In the genomic region with DNA sequence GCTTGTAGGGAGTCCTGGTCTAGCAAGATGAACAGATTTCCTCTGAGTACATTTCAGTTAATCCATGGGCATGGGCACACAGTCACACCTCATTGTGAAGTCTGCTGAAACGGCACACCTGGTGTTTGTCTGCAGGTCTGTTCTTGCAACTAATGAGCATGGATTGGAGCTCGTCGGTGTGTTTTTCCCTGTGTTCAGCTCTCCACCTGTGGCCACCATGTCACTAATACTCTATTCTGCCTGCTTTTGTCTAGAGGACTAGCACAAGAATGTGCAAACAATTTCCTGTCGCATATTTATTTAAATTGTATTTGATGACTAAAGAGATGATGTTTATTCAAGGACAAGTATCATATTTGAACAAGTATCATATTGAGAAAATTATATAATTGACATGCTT, we compare ENCODE assay signal across 15 cellular contexts. TPM values are rescaled to one million over a fixed set of nuclear protein-coding genes. Genes with fewer than 3 reads are reported as not detected.
DNase-seq lines count a peak whose midpoint lies in the region; FAIRE-seq and TF ChIP-seq lines count a peak whose summit lies in the region.
"Had no signal": no experiment of that assay in that cellular context is flagged by ENCODE, and none has a peak within 500 bp of the region (broad histone marks: within the 10 kb centered on the region; RNA-seq: fewer than 3 reads in every experiment).

No MANE protein-coding gene starts in this region.

- peak overlapping the region; percentile 9 for H3K4me2 ChIP-seq in skeletal muscle satellite cell (ENCODE audit: low read length)

- TF ChIP-seq CTCF in bronchial epithelial cell (IDR thresholded peaks at IDR 0.05; ENCODE audit: insufficient read depth, low read length, severe bottlenecking), result no peak
- no peak for TF ChIP-seq CTCF in WERI-Rb-1 (IDR thresholded peaks at IDR 0.05; ENCODE audit: low read depth, low read length)

- FAIRE-seq in bronchial epithelial cell (lab: Jason Lieb, UNC), result no peak

- no peak overlapping the region for H3K27ac ChIP-seq in WERI-Rb-1
- H3K27ac ChIP-seq: esophagus muscularis mucosa, thoracic aorta had no signal

- no peak overlapping the region for H3K9ac ChIP-seq in skeletal muscle satellite cell (ENCODE audit: low read depth, low read length)

- no peak overlapping the region for H3K4me3 ChIP-seq in bronchial epithelial cell (ENCODE audit: low read depth, low read length)
- no peak overlapping the region for H3K4me3 ChIP-seq in skeletal muscle satellite cell (ENCODE audit: low read length)
- no peak overlapping the region for H3K4me3 ChIP-seq in WERI-Rb-1 (ENCODE audit: low read depth, low read length)
- H3K4me3 ChIP-seq: esophagus muscularis mucosa, skin epidermis, thoracic aorta had no signal

- H3K27me3 ChIP-seq in bronchial epithelial cell (ENCODE audit: control insufficient read depth, insufficient read depth, low read length) (no peaks in the 10 kb centered on the region), skeletal muscle satellite cell (ENCODE audit: control insufficient read depth, insufficient read depth, low read length) (no peaks in the 10 kb centered on the region), WERI-Rb-1 (ENCODE audit: insufficient read depth, low read depth, severe bottlenecking) (no peaks in the 10 kb centered on the region)
- H3K27me3 ChIP-seq: esophagus muscularis mucosa had no signal

- DNase-seq in NCI-H128 (lab: John Stamatoyannopoulos, UW; ENCODE audit: unreplicated experiment) (peak; percentile 8), NCI-H2171 (lab: John Stamatoyannopoulos, UW) (peak; percentile 64), bronchial epithelial cell (ENCODE audit: low read depth) (peak; percentile 88), GM19238 (ENCODE audit: insufficient read length, low spot score) (no peak), activated T-cell treated with anti-CD3 and anti-CD28 coated beads for 4 hours (no peak), WERI-Rb-1 (no peak)
- DNase-seq: activated CD8-positive, alpha-beta T cell treated with anti-CD3 and anti-CD28 coated beads, Interleukin-2, amount 10 ng/mL, durations not matched to agents 7 days and 5 days; head of caudate nucleus; immature natural killer cell; KBM-7; naive B cell had no signal

- peaks cover 3% of the 10 kb centered on the region for H3K9me3 ChIP-seq in skeletal muscle satellite cell (replicated peaks; ENCODE audit: low read length)
- H3K9me3 ChIP-seq in WERI-Rb-1 (ENCODE audit: severe bottlenecking), result no peaks in the 10 kb centered on the region
- H3K9me3 ChIP-seq: esophagus muscularis mucosa, thoracic aorta had no signal

- no peaks in the 10 kb centered on the region for H3K36me3 ChIP-seq in bronchial epithelial cell (ENCODE audit: control insufficient read depth, insufficient read depth, low read length)
- H3K36me3 ChIP-seq in skeletal muscle satellite cell (ENCODE audit: insufficient read depth, low read length), result no peaks in the 10 kb centered on the region
- no peaks in the 10 kb centered on the region for H3K36me3 ChIP-seq in WERI-Rb-1
- H3K36me3 ChIP-seq: esophagus muscularis mucosa, thoracic aorta had no signal

- H3K4me1 ChIP-seq in skeletal muscle satellite cell (ENCODE audit: control insufficient read depth, insufficient read depth, low read length), result peaks cover 21% of the 10 kb centered on the region

RNA-seq across cellular contexts. Expression of a gene that starts 24.5 kb away (rescaled TPM):
- total RNA-seq in bronchial epithelial cell, result 187 and 199 TPM in 2 replicates
- 58.3 and 65.5 TPM in 2 replicates for total RNA-seq in skeletal muscle satellite cell (2012; rRNA removed)

Comparison
In these comparisons a context has a peak if more than half of its experiments do, and no peak if none do; other contexts are left out.
1. DNase-seq: peak in NCI-H128 (single experiment), NCI-H2171 (single experiment) and bronchial epithelial cell (single experiment); none in GM19238 (single experiment), activated T-cell treated with anti-CD3 and anti-CD28 coated beads for 4 hours (single experiment) and WERI-Rb-1 (single experiment).